In genomic region chrX:49284212-49284611, GRCh38 we compare ENCODE assay signal across 23 cellular contexts. TPM values are rescaled to one million over a fixed set of nuclear protein-coding genes. Genes with fewer than 3 reads are reported as not detected.
"Had no signal": no experiment of that assay in that cellular context is flagged by ENCODE, and none has a peak within 500 bp of the region (broad histone marks: within the 10 kb centered on the region; RNA-seq: fewer than 3 reads in every experiment).

No MANE protein-coding gene starts in this region.

- H3K27ac Mint-ChIP-seq: IgD-negative memory B cell had no signal

- H3K27me3 Mint-ChIP-seq: IgD-negative memory B cell had no signal

- H3K27me3 ChIP-seq: SJSA1 had no signal

- DNase-seq: KBM-7, MV-4-11, NCI-H1048, NCI-H1105, NCI-H1417, NCI-H1436 treated with DMSO at 0.1 percent for 48 hours, NCI-H1694, NCI-H187 treated with DMSO at 0.1 percent for 48 hours, NCI-H2029 treated with DMSO at 0.1 percent for 48 hours, NCI-H2171 treated with DMSO at 0.1 percent for 48 hours, NCI-H345, NCI-H446 treated with DMSO at 0.1 percent for 48 hours, NCI-H510A treated with DMSO at 0.1 percent for 48 hours, NCI-H526 treated with DMSO at 0.1 percent for 48 hours, NCI-H774, Right ventricle myocardium superior, RPMI8226, SIG-M5 had no signal

- H3K4me1 ChIP-seq: SJSA1 had no signal

- H3K4me3 ChIP-seq: SJSA1, SK-N-MC had no signal

- H3K9me3 ChIP-seq: SJSA1 had no signal

- H3K9me3 Mint-ChIP-seq: IgD-negative memory B cell had no signal

- H3K4me3 Mint-ChIP-seq: IgD-negative memory B cell had no signal

- H3K4me1 Mint-ChIP-seq: IgD-negative memory B cell had no signal

- H3K36me3 ChIP-seq: SJSA1 had no signal

RNA-seq across cellular contexts. Expression of gene GAGE10, which starts 19.2 kb away (rescaled TPM):
- total RNA-seq: LHCN-M2, MCF 10A, Right ventricle myocardium superior, SJSA1 had no signal
- polyA plus RNA-seq: IgD-negative memory B cell had no signal

RNA-seq across cellular contexts. Expression of gene FOXP3, which starts 19.7 kb away (rescaled TPM):
- total RNA-seq: LHCN-M2, Right ventricle myocardium superior, SJSA1 had no signal

RNA-seq across cellular contexts. Expression of gene GAGE12J, which starts 37.6 kb away (rescaled TPM):
- total RNA-seq: LHCN-M2, MCF 10A, Right ventricle myocardium superior, SJSA1 had no signal
- polyA plus RNA-seq: IgD-negative memory B cell had no signal

RNA-seq across cellular contexts. Expression of gene GAGE13, which starts 47.2 kb away (rescaled TPM):
- total RNA-seq: LHCN-M2, MCF 10A, Right ventricle myocardium superior, SJSA1 had no signal
- polyA plus RNA-seq: IgD-negative memory B cell had no signal
